ENCODE assay signal across 26 cellular contexts in the genomic region with DNA sequence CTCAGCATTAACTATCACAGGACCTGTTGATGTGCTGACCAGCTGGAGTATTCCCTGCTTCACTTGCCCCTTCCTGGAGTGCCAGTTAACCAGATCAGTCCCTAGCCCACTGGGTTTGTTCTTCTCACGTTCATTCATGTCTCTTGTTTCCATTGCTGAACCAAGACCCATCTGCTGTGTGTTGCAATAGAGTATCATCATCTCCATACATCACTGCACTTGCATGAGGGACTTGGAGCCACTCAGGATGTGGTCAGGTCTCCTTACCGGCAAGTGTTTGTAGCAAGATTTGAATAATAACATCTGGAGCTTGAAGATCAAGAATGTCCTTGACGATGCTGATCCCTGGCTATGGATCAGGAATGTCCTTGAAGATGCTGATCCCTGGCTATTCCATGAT.
"Had no signal": no experiment of that assay in that cellular context is flagged by ENCODE, and none has a peak within 500 bp of the region (broad histone marks: within the 10 kb centered on the region; RNA-seq: fewer than 3 reads in every experiment).

No MANE protein-coding gene starts in this region.

- ATAC-seq: activated CD8-positive, alpha-beta T cell treated with anti-CD3 and anti-CD28 coated beads, Interleukin-2, amount 10 ng/mL, durations not matched to agents 7 days and 5 days had no signal

- H3K36me3 ChIP-seq: ascending aorta, cardiac muscle cell, SJCRH30, WERI-Rb-1 had no signal

- H3K27me3 ChIP-seq: ascending aorta, cardiac muscle cell, SJCRH30 had no signal

- H3K9me3 ChIP-seq: ascending aorta, SJCRH30 had no signal

- H3K4me1 ChIP-seq: ascending aorta, SJCRH30 had no signal

- H3K4me3 ChIP-seq: ascending aorta, cardiac muscle cell, SJCRH30, SK-N-MC had no signal

- H3K27ac ChIP-seq: ascending aorta, cardiac muscle cell, SJCRH30, SK-N-MC, WERI-Rb-1 had no signal

- DNase-seq: activated CD4-positive, alpha-beta T cell treated with anti-CD3 and anti-CD28 coated beads, Interleukin-2, amount 10 ng/mL, durations not matched to agents 7 days and 5 days; activated CD4-positive, alpha-beta T cell treated with anti-CD3 and anti-CD28 coated beads, Interleukin-2, amount 50 U/mL, for 48 hours; activated CD4-positive, CD25-positive, alpha-beta regulatory T cell; activated CD8-positive, alpha-beta T cell treated with anti-CD3 and anti-CD28 coated beads, Interleukin-2, amount 10 ng/mL, durations not matched to agents 7 days and 5 days; activated gamma-delta T cell; activated naive CD4-positive, alpha-beta T cell treated with Interleukin-2 at 50 U/mL for 16 hours; activated naive CD8-positive, alpha-beta T cell treated with anti-CD3 and anti-CD28 coated beads, Interleukin-2, amount 10 ng/mL, durations not matched to agents 7 days and 5 days; activated T-cell treated with anti-CD3 and anti-CD28 coated beads, Interleukin-2, amount 50 U/mL, for 24 hours; amygdala; NCI-H1092; NCI-H1436 treated with DMSO at 0.1 percent for 48 hours; NCI-H187; NCI-H2029 treated with DMSO at 0.1 percent for 48 hours; NCI-H2107; NCI-H2171 treated with DMSO at 0.1 percent for 48 hours; NCI-H226; NCI-H446 treated with DMSO at 0.1 percent for 48 hours; NCI-H526; NCI-H748 treated with DMSO at 0.1 percent for 48 hours; Right ventricle myocardium superior; SJCRH30; T1000; WERI-Rb-1 had no signal
